39 cellular contexts compared by ENCODE assay signal in the genomic region with DNA sequence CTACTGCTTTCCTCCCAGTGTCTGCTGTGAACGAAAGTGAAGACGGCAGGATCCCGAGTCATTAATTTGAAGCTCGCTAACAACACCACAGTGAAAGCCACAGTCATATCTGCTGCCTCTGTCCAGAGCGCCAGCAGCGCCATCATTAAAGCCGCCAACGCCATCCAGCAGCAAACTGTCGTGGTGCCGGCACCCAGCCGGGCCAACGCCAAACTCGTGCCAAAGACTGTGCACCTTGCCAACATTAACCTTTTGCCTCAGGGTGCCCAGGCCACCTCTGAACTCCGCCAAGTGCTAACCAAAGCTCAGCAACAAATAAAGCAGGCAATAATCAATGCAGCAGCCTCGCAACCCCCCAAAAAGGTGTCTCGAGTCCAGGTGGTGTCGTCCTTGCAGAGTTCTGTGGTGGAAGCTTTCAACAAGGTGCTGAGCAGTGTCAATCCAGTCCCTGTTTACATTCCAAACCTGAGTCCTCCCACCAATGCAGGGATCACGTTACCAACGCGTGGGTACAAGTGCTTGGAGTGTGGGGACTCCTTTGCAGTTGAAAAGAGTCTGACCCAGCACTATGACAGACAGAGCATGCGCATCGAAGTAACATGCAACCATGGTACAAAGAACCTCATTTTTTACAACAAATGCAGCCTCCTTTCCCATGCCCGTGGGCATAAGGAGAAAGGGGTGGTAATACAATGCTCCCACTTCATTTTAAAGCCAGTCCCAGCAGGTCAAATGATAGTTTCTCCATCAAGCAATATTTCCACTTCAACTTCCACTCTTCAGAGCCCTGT.
"Had no signal": no experiment of that assay in that cellular context is flagged by ENCODE, and none has a peak within 500 bp of the region (broad histone marks: within the 10 kb centered on the region; RNA-seq: fewer than 3 reads in every experiment).

No MANE protein-coding gene starts in this region.

- H3K27ac Mint-ChIP-seq: activated B cell treated with CpG ODN at 0.5 μM for 24 hours; activated CD4-positive, alpha-beta memory T cell treated with anti-CD3 and anti-CD28 coated beads for 36 hours; activated naive CD8-positive, alpha-beta T cell treated with anti-CD3 and anti-CD28 coated beads for 36 hours; activated T-cell treated with anti-CD3 and anti-CD28 coated beads, Interleukin-2, amount 50 U/mL, for 72 hours; activated T-helper 17 cell treated with anti-CD3 and anti-CD28 coated beads, Interleukin-2, amount 50 U/mL, for 72 hours had no signal

- H3K9me3 ChIP-seq: SJSA1 had no signal

- DNase-seq: activated B cell treated with CpG ODN at 0.5 μM for 24 hours; activated CD4-positive, alpha-beta memory T cell treated with anti-CD3 and anti-CD28 coated beads for 36 hours; activated CD4-positive, alpha-beta T cell treated with anti-CD3 and anti-CD28 coated beads for 4 hours; activated CD4-positive, alpha-beta T cell treated with anti-CD3 and anti-CD28 coated beads, Interleukin-2, amount 50 U/mL, for 1 hour; activated CD4-positive, CD25-positive, alpha-beta regulatory T cell treated with anti-CD3 and anti-CD28 coated beads, Interleukin-2, amount 50 U/mL, for 72 hours; activated CD8-positive, alpha-beta memory T cell treated with anti-CD3 and anti-CD28 coated beads, Interleukin-2, amount 50 U/mL, for 4 hours; activated effector memory CD4-positive, alpha-beta T cell treated with anti-CD3 and anti-CD28 coated beads, Interleukin-2, amount 50 U/mL, for 16 hours; activated naive CD4-positive, alpha-beta T cell; activated naive CD4-positive, alpha-beta T cell treated with anti-CD3 and anti-CD28 coated beads, Interleukin-2, amount 50 U/mL, for 16 hours; activated naive CD8-positive, alpha-beta T cell treated with anti-CD3 and anti-CD28 coated beads for 36 hours; activated T-cell treated with anti-CD3 and anti-CD28 coated beads, Interleukin-2, amount 50 U/mL, for 72 hours; amniotic stem cell; aorta; brain microvascular endothelial cell; MM.1S; MV-4-11; NCI-H1092; NCI-H1436 treated with DMSO at 0.1 percent for 48 hours; NCI-H1694 treated with DMSO at 0.1 percent for 48 hours; NCI-H2029 treated with DMSO at 0.1 percent for 48 hours; NCI-H2171 treated with DMSO at 0.1 percent for 48 hours; NCI-H226; NCI-H446 treated with DMSO at 0.1 percent for 48 hours; NCI-H524; NCI-H82; NK-92 treated with Interleukin-12 subunit alpha and Interleukin-12 subunit beta, amount 100 ng/mL, for 24 hours; PC-3; Peyer's patch; RPMI8226; SHP77 treated with DMSO at 0.1 percent for 48 hours; SW 1271; T-helper 1 cell; T-helper 2 cell; T-helper 9 cell had no signal

- H3K4me1 Mint-ChIP-seq: activated B cell treated with CpG ODN at 0.5 μM for 24 hours; activated naive CD8-positive, alpha-beta T cell treated with anti-CD3 and anti-CD28 coated beads for 36 hours; activated T-helper 17 cell treated with anti-CD3 and anti-CD28 coated beads, Interleukin-2, amount 50 U/mL, for 72 hours had no signal

- H3K4me3 Mint-ChIP-seq: activated B cell treated with CpG ODN at 0.5 μM for 24 hours; activated CD4-positive, alpha-beta memory T cell treated with anti-CD3 and anti-CD28 coated beads for 36 hours; activated naive CD8-positive, alpha-beta T cell treated with anti-CD3 and anti-CD28 coated beads for 36 hours; activated T-cell treated with anti-CD3 and anti-CD28 coated beads, Interleukin-2, amount 50 U/mL, for 72 hours; activated T-helper 17 cell treated with anti-CD3 and anti-CD28 coated beads, Interleukin-2, amount 50 U/mL, for 72 hours had no signal

- H3K36me3 ChIP-seq: brain microvascular endothelial cell, cardiac muscle cell, Peyer's patch, SJSA1 had no signal

- H3K4me2 ChIP-seq: KMS-11 had no signal

- H3K27me3 ChIP-seq: brain microvascular endothelial cell, cardiac muscle cell, Peyer's patch, SJSA1 had no signal

- H3K27ac ChIP-seq: brain microvascular endothelial cell, cardiac muscle cell, KMS-11, Peyer's patch, SJSA1, VCaP had no signal

- H3K36me3 Mint-ChIP-seq: activated naive CD8-positive, alpha-beta T cell treated with anti-CD3 and anti-CD28 coated beads for 36 hours had no signal

- H3K9ac ChIP-seq: KMS-11 had no signal

- H3K4me1 ChIP-seq: Peyer's patch had no signal

- ATAC-seq: activated T-cell treated with anti-CD3 and anti-CD28 coated beads, Interleukin-2, amount 50 U/mL, for 72 hours; activated T-helper 17 cell treated with anti-CD3 and anti-CD28 coated beads, Interleukin-2, amount 50 U/mL, for 72 hours; PC-3 had no signal

- H3K4me3 ChIP-seq: cardiac muscle cell, Peyer's patch, SJSA1 had no signal
